Comparison of ENCODE assay signal across 8 cellular contexts in the genomic region with DNA sequence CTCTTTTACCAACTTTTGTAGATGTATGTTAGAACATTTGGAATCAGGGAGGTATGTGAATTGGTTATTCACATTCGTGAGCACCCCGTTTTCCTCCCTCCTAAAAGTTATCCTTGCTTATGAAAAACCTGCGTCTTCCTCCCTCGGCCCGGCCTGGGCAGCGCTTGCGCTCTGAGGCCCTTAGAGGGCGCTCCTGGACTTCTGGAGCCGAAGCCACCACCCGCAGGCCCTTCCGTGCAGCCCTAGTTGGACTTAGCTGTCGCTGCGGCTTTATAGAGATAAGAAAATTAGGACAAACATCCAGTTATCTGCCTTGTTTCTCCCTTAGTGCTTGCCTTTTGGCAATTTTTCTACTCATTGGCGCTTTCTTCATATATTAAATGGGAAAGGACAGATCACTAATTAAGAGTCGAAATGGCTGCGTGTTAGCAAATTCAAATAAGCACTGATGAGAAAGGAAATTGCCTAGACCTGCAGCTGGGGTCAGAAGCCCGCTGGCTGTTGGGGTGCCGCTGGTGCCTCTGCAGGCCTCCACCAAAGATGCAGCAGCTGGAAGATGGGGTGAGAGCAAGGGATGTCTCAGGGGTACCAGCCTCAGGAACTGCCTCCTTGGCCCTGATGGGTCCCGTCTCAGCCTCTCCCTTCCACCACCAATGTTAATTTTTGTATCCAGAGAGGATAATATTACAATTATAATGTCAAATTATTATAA. TPM values are rescaled to one million over a fixed set of nuclear protein-coding genes. Genes with fewer than 3 reads are reported as not detected.
A peak's percentile ranks its signal among the peaks of the same experiment; 100 is the strongest.
DNase-seq lines count a peak whose midpoint lies in the region; ATAC-seq and TF ChIP-seq lines count a peak whose summit lies in the region.

No MANE protein-coding gene starts in this region.

- TF ChIP-seq EP300 in transverse colon (IDR thresholded peaks at IDR 0.05; ENCODE audit: low read depth) = no peak

- H3K9me3 ChIP-seq in Caco-2 (no peaks in the 10 kb centered on the region), transverse colon (no peaks in the 10 kb centered on the region)

- H3K9me3 Mint-ChIP-seq in Caco-2 (ENCODE audit: unreplicated experiment) (no peaks in the 10 kb centered on the region), IgD-negative memory B cell (no peaks in the 10 kb centered on the region)

- H3K4me3 ChIP-seq in Caco-2 (ENCODE audit: low read depth, low read length) (no peak overlapping the region), transverse colon (no peak overlapping the region)

- H3K27me3 ChIP-seq in Caco-2 (replicated peaks; ENCODE audit: control insufficient read depth, insufficient read depth, low read length) = 0 out of 2 replicates have a peak, but pooled peaks cover 2% of the 10 kb centered on the region
- H3K27me3 ChIP-seq in transverse colon = peaks cover 53% of the 10 kb centered on the region

- TF ChIP-seq CTCF in Caco-2 (IDR thresholded peaks at IDR 0.05; ENCODE audit: insufficient read depth in 1 of 2, low read depth in 1 of 2, low read length in 1 of 2, severe bottlenecking in 1 of 2, unreplicated experiment in 1 of 2) (peak; percentile 81 to 95), RWPE1 (conservative IDR thresholded peaks at IDR 0.05; ENCODE audit: low read depth) (peak; percentile 92), transverse colon (IDR thresholded peaks at IDR 0.05) (peak; percentile 56 to 88 (median 85))

- no peak overlapping the region for H3K27ac ChIP-seq in RWPE1
- H3K27ac ChIP-seq in transverse colon = no peak overlapping the region

- H3K4me1 ChIP-seq in Caco-2 (no peaks in the 10 kb centered on the region), transverse colon (peaks cover 0 to 12% (median 6%) of the 10 kb centered on the region in 4 donors)

- H3K36me3 ChIP-seq in Caco-2 (ENCODE audit: control insufficient read depth, insufficient read depth, low read length) (no peaks in the 10 kb centered on the region), transverse colon (no peaks in the 10 kb centered on the region)

- peak; percentile 79 for ATAC-seq in GM21367 (IDR thresholded peaks at IDR 0.05; ENCODE audit: unreplicated experiment)

- CTCF ChIA-PET in Caco-2 (lab: Charles Lee) = interaction anchor here (0.6 to 1.7 kb wide), 6 partner anchors 40 to 482 kb away, joined by 3 to 9 read pairs (median 4); no protein-coding TSS in a partner anchor
- CTCF ChIA-PET in RWPE1 (lab: Yijun Ruan, JAX) = interaction anchor here (0.6 to 2.5 kb wide), 19 partner anchors 9 to 951 kb away, joined by 3 to 23 read pairs (median 3); no protein-coding TSS in a partner anchor

- no peak for TF ChIP-seq POLR2A in transverse colon (IDR thresholded peaks at IDR 0.05)

- 2 to 14% methylated on average over 12 to 19 of the region's 19 CpGs for WGBS in transverse colon (ENCODE audit: low coverage in 1 of 2), 2 donors

- in situ Hi-C loops in transverse colon (cut with MboI; ENCODE audit: low pct_ligation_motif_present in 1 of 4, low pct_unique_long_range_greater_than_20kb in 1 of 4, low sequenced_read_pairs in 3 of 4) = loop anchor here in 2 of 4 donors (10.0 to 25.0 kb wide), 2 partner anchors 470 to 763 kb away; no protein-coding TSS in a partner anchor

- no peaks in the 10 kb centered on the region for H3K36me3 Mint-ChIP-seq in Caco-2 (ENCODE audit: insufficient read depth, unreplicated experiment)
- H3K36me3 Mint-ChIP-seq in IgD-negative memory B cell = peaks cover 3% of the 10 kb centered on the region

- H3K27ac Mint-ChIP-seq in Caco-2 (ENCODE audit: unreplicated experiment) (no peak overlapping the region), IgD-negative memory B cell (no peak overlapping the region)

- H3K4me3 Mint-ChIP-seq in Caco-2 (ENCODE audit: unreplicated experiment) = no peak overlapping the region
- H3K4me3 Mint-ChIP-seq in IgD-negative memory B cell = peak overlapping the region; percentile 35 to 89 (median 76)

- H3K4me1 Mint-ChIP-seq in Caco-2 (ENCODE audit: low read depth, unreplicated experiment) = no peaks in the 10 kb centered on the region
- peaks cover 12 to 16% (median 13%) of the 10 kb centered on the region in 3 donors for H3K4me1 Mint-ChIP-seq in IgD-negative memory B cell

- DNase-seq in Caco-2 = peak; percentile 58 to 74
- peak; percentile 67 for DNase-seq in RWPE1 (ENCODE audit: low spot score)
- DNase-seq in activated T-helper 9 cell treated with anti-CD3 and anti-CD28 coated beads, Interleukin-2, amount 50 U/mL, for 16 hours (ENCODE audit: low read depth) = peak; percentile 35
- DNase-seq in fibroblast of the conjunctiva (ENCODE audit: low read depth) = peak; percentile 60
- peak; percentile 48 for DNase-seq in occipital lobe (lab: John Stamatoyannopoulos, UW)
- peak; percentile 66 for DNase-seq in transverse colon

- POLR2A ChIA-PET in Caco-2 (lab: Charles Lee) = no interaction called here
- POLR2A ChIA-PET in RWPE1 (lab: Yijun Ruan, JAX; ENCODE audit: low non-redundant PET) = no interaction called here

- H3K27me3 Mint-ChIP-seq in Caco-2 (ENCODE audit: insufficient read depth, unreplicated experiment) (peaks cover 15% of the 10 kb centered on the region), IgD-negative memory B cell (peaks cover 35% of the 10 kb centered on the region)

- intact Hi-C loops in Caco-2 (cut with micrococcal nuclease; ENCODE audit: unreplicated experiment) = loop anchor here (1.0 to 2.0 kb wide), 2 partner anchors 435 to 480 kb away; no protein-coding TSS in a partner anchor
- intact Hi-C loops in transverse colon (cut with DNase I; ENCODE audit: low total_unique reads) = loop anchor here (1.0 kb wide), 1 partner anchor 481 kb away; no protein-coding TSS in a partner anchor

- no TSS peak for BruUV-seq in Caco-2 (replicated peaks; lab: Mats Ljungman, UMichigan)

RNA-seq across cellular contexts. Expression of a gene that starts 5.2 kb away (rescaled TPM):
- not detected in 2 replicates for total RNA-seq in Caco-2 (2022)
- polyA plus RNA-seq in IgD-negative memory B cell = not detected
- 1.1 TPM for total RNA-seq in occipital lobe
- 10 to 100 TPM in 1 of 4 donors, 1 to 10 TPM in 2, under 1 TPM in 1; 0.64 to 14.2 (median 2.4) TPM for total RNA-seq in transverse colon
